ENCODE assay signal across 8 cellular contexts in genomic region chr1:89725016-89725380, GRCh38.
DNase-seq lines count a peak whose midpoint lies in the region; ATAC-seq and TF ChIP-seq lines count a peak whose summit lies in the region.

No MANE protein-coding gene starts in this region.

- H3K4me3 ChIP-seq in ACC112 (ENCODE audit: low read depth, low read length), result peak overlapping the region; percentile 50; the same call in 1 of the 2 replicates
- H3K4me3 ChIP-seq in HEK293 (ENCODE audit: low read depth, low read length), result no peak overlapping the region
- no peak overlapping the region for H3K4me3 ChIP-seq in left lung
- H3K4me3 ChIP-seq in thyroid gland (replicated peaks in 1 of 3), result no peak overlapping the region

- H3K27me3 ChIP-seq in ACC112 (ENCODE audit: insufficient read depth, low read length), result no peaks in the 10 kb centered on the region
- no peaks in the 10 kb centered on the region for H3K27me3 ChIP-seq in left lung
- H3K27me3 ChIP-seq in thyroid gland, result no peaks in the 10 kb centered on the region

- TF ChIP-seq POLR2A in thyroid gland (IDR thresholded peaks at IDR 0.05), result no peak

- DNase-seq in activated naive CD8-positive, alpha-beta T cell treated with anti-CD3 and anti-CD28 coated beads, Interleukin-2, amount 50 U/mL, for 24 hours, result no peak
- DNase-seq in left lung (no peak), NCI-H2171 (lab: John Stamatoyannopoulos, UW) (no peak), thyroid gland (no peak), islet precursor cell (no peak)

- H3K36me3 Mint-ChIP-seq in activated naive CD8-positive, alpha-beta T cell treated with anti-CD3 and anti-CD28 coated beads, Interleukin-2, amount 50 U/mL, for 24 hours (ENCODE audit: low read depth), result peaks cover 41% of the 10 kb centered on the region

- H3K4me3 Mint-ChIP-seq in activated naive CD8-positive, alpha-beta T cell treated with anti-CD3 and anti-CD28 coated beads, Interleukin-2, amount 50 U/mL, for 24 hours, result peak overlapping the region; percentile 44

- no peaks in the 10 kb centered on the region for H3K9me3 ChIP-seq in HEK293 (ENCODE audit: control insufficient read depth, insufficient read depth, low read depth, low read length)
- no peaks in the 10 kb centered on the region for H3K9me3 ChIP-seq in left lung
- H3K9me3 ChIP-seq in thyroid gland, result no peaks in the 10 kb centered on the region

- H3K36me3 ChIP-seq in ACC112 (ENCODE audit: insufficient read depth, low read length), result no peaks in the 10 kb centered on the region
- H3K36me3 ChIP-seq in HEK293 (ENCODE audit: control insufficient read depth in 2 of 2, insufficient read depth in 1 of 2, low read length in 2 of 2), result no peaks in the 10 kb centered on the region
- H3K36me3 ChIP-seq in left lung, result no peaks in the 10 kb centered on the region
- H3K36me3 ChIP-seq in thyroid gland, result no peaks in the 10 kb centered on the region

- peak overlapping the region; percentile 47 for H2AFZ ChIP-seq in ACC112 (ENCODE audit: low read length, unreplicated experiment)

- H3K27me3 Mint-ChIP-seq in activated naive CD8-positive, alpha-beta T cell treated with anti-CD3 and anti-CD28 coated beads, Interleukin-2, amount 50 U/mL, for 24 hours, result no peaks in the 10 kb centered on the region

- peaks cover 10% of the 10 kb centered on the region for H3K9me3 Mint-ChIP-seq in activated naive CD8-positive, alpha-beta T cell treated with anti-CD3 and anti-CD28 coated beads, Interleukin-2, amount 50 U/mL, for 24 hours

- TF ChIP-seq CTCF in HEK293 (tag by site-specific recombination; IDR thresholded peaks at IDR 0.05) (no peak), left lung (IDR thresholded peaks at IDR 0.05) (no peak), thyroid gland (IDR thresholded peaks at IDR 0.05) (no peak)

- POLR2A ChIA-PET in HEK293 (lab: Yijun Ruan, JAX), result no interaction called here

- H3K4me1 Mint-ChIP-seq in activated naive CD8-positive, alpha-beta T cell treated with anti-CD3 and anti-CD28 coated beads, Interleukin-2, amount 50 U/mL, for 24 hours, result peaks cover 91% of the 10 kb centered on the region

- 59 to 73% methylated on average over 4 of the region's 4 CpGs for WGBS in thyroid gland, 2 donors

- intact Hi-C loops in left lung (cut with DNase I), result no loop called here
- intact Hi-C loops in thyroid gland (cut with DNase I), result no loop called here

- CTCF ChIA-PET in HEK293 (lab: Yijun Ruan, JAX), result no interaction called here

- no peaks in the 10 kb centered on the region for H3K79me2 ChIP-seq in ACC112 (ENCODE audit: control insufficient read depth, insufficient read depth, low read length, unreplicated experiment)

- ATAC-seq in activated naive CD8-positive, alpha-beta T cell treated with anti-CD3 and anti-CD28 coated beads, Interleukin-2, amount 50 U/mL, for 24 hours, result peak; percentile 70
- peak; percentile 28 for ATAC-seq in left lung
- no peak for ATAC-seq in GM21825 (IDR thresholded peaks at IDR 0.05; ENCODE audit: unreplicated experiment)

- H3K27ac Mint-ChIP-seq in activated naive CD8-positive, alpha-beta T cell treated with anti-CD3 and anti-CD28 coated beads, Interleukin-2, amount 50 U/mL, for 24 hours, result peak overlapping the region; percentile 99

- H3K27ac ChIP-seq in ACC112 (ENCODE audit: low read depth, low read length) (peak overlapping the region; percentile 86), HEK293 (ENCODE audit: extremely low read depth, low read depth, low read length) (no peak overlapping the region), left lung (peak overlapping the region; percentile 36 to 78), thyroid gland (peak overlapping the region in 1 of 3 donors; percentile 39)

- H3K4me1 ChIP-seq in ACC112 (ENCODE audit: control insufficient read depth, insufficient read depth, low read length, unreplicated experiment), result peaks cover 39% of the 10 kb centered on the region
- H3K4me1 ChIP-seq in HEK293 (ENCODE audit: control insufficient read depth, insufficient read depth, low read length), result peaks cover 10% of the 10 kb centered on the region
- peaks cover 10 to 59% of the 10 kb centered on the region in 2 donors for H3K4me1 ChIP-seq in left lung
- H3K4me1 ChIP-seq in thyroid gland, result peaks cover 0 to 2% of the 10 kb centered on the region in 2 donors

TF ChIP-seq in HEK293, 187 proteins besides CTCF, POLR2A, EP300 and RAD21:
- TF ChIP-seq ZNF629 (tag by site-specific recombination; IDR thresholded peaks at IDR 0.05), result peak; percentile 42; the same call in 1 of the 2 replicates
- TF ChIP-seq PRDM6 (tag by site-specific recombination; IDR thresholded peaks at IDR 0.05), result 0 out of 2 replicates have a peak, but pooled peaks have one; percentile 7
- TF ChIP-seq ZEB2 (tag by site-specific recombination; IDR thresholded peaks at IDR 0.05), result peak; percentile 80
- 0 out of 2 replicates have a peak, but pooled peaks have one; percentile 48 for TF ChIP-seq BCL6B (tag by site-specific recombination; IDR thresholded peaks at IDR 0.05)
- no peak for TF ChIP-seq ZNF677 (tag by site-specific recombination; IDR thresholded peaks at IDR 0.05)
- TF ChIP-seq ZNF513 (tag by site-specific recombination; IDR thresholded peaks at IDR 0.05), result no peak
- no peak for TF ChIP-seq ZNF654 (tag by site-specific recombination; IDR thresholded peaks at IDR 0.05; ENCODE audit: low read depth)
- TF ChIP-seq ZNF280C (tag by site-specific recombination; IDR thresholded peaks at IDR 0.05), result no peak
- TF ChIP-seq EGR2 (tag by site-specific recombination; IDR thresholded peaks at IDR 0.05; ENCODE audit: low read depth), result no peak
- TF ChIP-seq ZNF660 (tag by site-specific recombination; IDR thresholded peaks at IDR 0.05), result peak; percentile 79
- TF ChIP-seq ZNF221 (tag by site-specific recombination; IDR thresholded peaks at IDR 0.05; ENCODE audit: borderline replicate concordance), result no peak
- peak; percentile 81; the same call in 1 of the 2 replicates for TF ChIP-seq ZBTB48 (tag by site-specific recombination; IDR thresholded peaks at IDR 0.05)
- 0 out of 2 replicates have a peak, but pooled peaks have one; percentile 15 for TF ChIP-seq ZNF366 (tag by site-specific recombination; conservative IDR thresholded peaks at IDR 0.05)
- 0 out of 2 replicates have a peak, but pooled peaks have one; percentile 32 for TF ChIP-seq SP7 (tag by site-specific recombination; IDR thresholded peaks at IDR 0.05)
